22 cellular contexts compared by ENCODE assay signal in the genomic region with DNA sequence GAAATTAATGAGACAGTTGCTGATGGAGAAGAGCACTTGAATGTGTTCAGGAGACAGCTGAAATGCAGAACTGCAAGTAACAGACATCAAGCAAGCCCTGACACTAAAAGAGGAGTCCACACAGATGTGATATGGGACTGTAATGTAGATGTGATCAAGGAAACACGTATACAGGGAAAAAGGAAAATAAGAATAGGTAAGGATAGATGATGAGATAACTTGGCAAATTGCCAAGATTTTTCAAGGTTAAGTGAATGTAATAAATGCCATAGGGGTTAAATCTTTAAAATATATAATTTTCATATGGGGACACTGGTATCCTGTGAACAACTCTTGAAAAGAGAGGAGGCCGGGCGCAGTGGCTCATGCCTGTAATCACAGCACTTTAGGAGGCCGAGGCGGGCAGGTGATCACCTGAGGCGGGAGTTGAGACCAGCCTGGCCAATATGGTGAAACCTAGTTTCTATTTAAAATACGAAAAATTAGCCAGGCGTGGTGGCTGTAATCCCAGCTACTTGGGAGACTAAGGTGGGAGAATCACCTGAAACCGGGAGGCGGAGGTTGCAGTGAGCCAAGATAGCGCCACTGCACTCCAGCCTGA. TPM values are rescaled to one million over a fixed set of nuclear protein-coding genes. Genes with fewer than 3 reads are reported as not detected.
A peak's percentile ranks its signal among the peaks of the same experiment; 100 is the strongest.
DNase-seq lines count a peak whose midpoint lies in the region; ATAC-seq, FAIRE-seq and TF ChIP-seq lines count a peak whose summit lies in the region.
"Had no signal": no experiment of that assay in that cellular context is flagged by ENCODE, and none has a peak within 500 bp of the region (broad histone marks: within the 10 kb centered on the region; RNA-seq: fewer than 3 reads in every experiment).

No MANE protein-coding gene starts in this region.

- peaks cover 4% of the 10 kb centered on the region for H3K36me3 Mint-ChIP-seq in activated naive CD8-positive, alpha-beta T cell
- peaks cover 18% of the 10 kb centered on the region for H3K36me3 Mint-ChIP-seq in activated naive CD8-positive, alpha-beta T cell treated with anti-CD3 and anti-CD28 coated beads for 36 hours

- CTCF ChIA-PET in GM12878 (lab: Yijun Ruan, JAX), result interaction anchor here (0.6 to 1.1 kb wide), 2 partner anchors 76 to 1897 kb away, joined by 3 to 4 read pairs; no protein-coding TSS in a partner anchor

- no peak overlapping the region for H3K9ac ChIP-seq in GM12878 (ENCODE audit: control insufficient read depth, insufficient read depth, low read length)

- no peak overlapping the region for H2AFZ ChIP-seq in GM12878 (ENCODE audit: control insufficient read depth, low read depth, low read length)

- TF ChIP-seq EP300 in GM12878 (IDR thresholded peaks at IDR 0.05; ENCODE audit: borderline replicate concordance in 1 of 2, control insufficient read depth in 1 of 2, low read depth in 2 of 2, low read length in 2 of 2) (no peak), sigmoid colon (IDR thresholded peaks at IDR 0.05) (no peak)

- H3K36me3 ChIP-seq in GM12878 (ENCODE audit: control insufficient read depth in 2 of 2, insufficient read depth in 2 of 2, low read length in 1 of 2) (no peaks in the 10 kb centered on the region; a peak in 1 of 4 replicates), sigmoid colon (peaks cover 0 to 4% (median 0%) of the 10 kb centered on the region in 4 donors)
- H3K36me3 ChIP-seq: suprapubic skin had no signal

- TF ChIP-seq POLR2A in GM12878 (IDR thresholded peaks at IDR 0.05; ENCODE audit: low read depth, low read length) (no peak), sigmoid colon (IDR thresholded peaks at IDR 0.05) (no peak)

- no peaks in the 10 kb centered on the region for H3K4me1 ChIP-seq in GM12878 (ENCODE audit: control insufficient read depth, insufficient read depth, low read length)
- H3K4me1 ChIP-seq in sigmoid colon, result no peaks in the 10 kb centered on the region
- H3K4me1 ChIP-seq: Caco-2, foreskin keratinocyte, psoas muscle, spleen, suprapubic skin had no signal

- intact Hi-C loops in GM12878 (cut with micrococcal nuclease; ENCODE audit: unreplicated experiment) (no loop called here), sigmoid colon (cut with DNase I) (no loop called here)

- TF ChIP-seq RAD21 in GM12878 (IDR thresholded peaks at IDR 0.05; ENCODE audit: insufficient read depth, low read depth, low read length), result no peak

- no peak overlapping the region for H3K4me3 ChIP-seq in GM12878
- H3K4me3 ChIP-seq in sigmoid colon, result no peak overlapping the region
- H3K4me3 ChIP-seq: psoas muscle, spleen, suprapubic skin had no signal

- BruUV-seq in GM12878 (replicated peaks; lab: Mats Ljungman, UMichigan), result no TSS peak

- peak; percentile 13 for FAIRE-seq in GM12878 (lab: Jason Lieb, UNC)
- FAIRE-seq: colon had no signal

- no peaks in the 10 kb centered on the region for H3K9me3 Mint-ChIP-seq in activated naive CD8-positive, alpha-beta T cell (ENCODE audit: low read depth)
- H3K9me3 Mint-ChIP-seq in activated naive CD8-positive, alpha-beta T cell treated with anti-CD3 and anti-CD28 coated beads for 36 hours, result no peaks in the 10 kb centered on the region
- H3K9me3 Mint-ChIP-seq: neural crest cell had no signal

- no peaks in the 10 kb centered on the region for H3K27me3 ChIP-seq in GM12878 (replicated peaks in 1 of 2; ENCODE audit: control insufficient read depth in 2 of 2, insufficient read depth in 2 of 2, low read length in 1 of 2)
- no peaks in the 10 kb centered on the region for H3K27me3 ChIP-seq in sigmoid colon
- H3K27me3 ChIP-seq: foreskin keratinocyte, spleen, suprapubic skin had no signal

- RAD21 ChIA-PET in GM12878 (lab: Charles Lee; ENCODE audit: unreplicated experiment), result no interaction called here

- H3K27me3 Mint-ChIP-seq in activated naive CD8-positive, alpha-beta T cell, result no peaks in the 10 kb centered on the region
- H3K27me3 Mint-ChIP-seq in activated naive CD8-positive, alpha-beta T cell treated with anti-CD3 and anti-CD28 coated beads for 36 hours, result no peaks in the 10 kb centered on the region

- no peaks in the 10 kb centered on the region for H3K79me2 ChIP-seq in GM12878 (ENCODE audit: control insufficient read depth, insufficient read depth, low read length)

- H3K27ac ChIP-seq in GM12878 (ENCODE audit: control insufficient read depth, insufficient read depth), result no peak overlapping the region
- no peak overlapping the region for H3K27ac ChIP-seq in sigmoid colon
- H3K27ac ChIP-seq: foreskin keratinocyte, psoas muscle, spleen, suprapubic skin had no signal

- TF ChIP-seq CTCF in GM12878 (IDR thresholded peaks at IDR 0.05 in 2 of 3, conservative IDR thresholded peaks at IDR 0.05 in 1 of 3; ENCODE audit: control insufficient read depth in 2 of 3, extremely low read depth in 1 of 3, insufficient read depth in 1 of 3, low read depth in 3 of 3, low read length in 3 of 3) (no peak), sigmoid colon (IDR thresholded peaks at IDR 0.05) (no peak)

- H3K9me3 ChIP-seq in GM12878 (replicated peaks; ENCODE audit: control insufficient read depth, insufficient read depth, low read length) (no peaks in the 10 kb centered on the region), sigmoid colon (no peaks in the 10 kb centered on the region)
- H3K9me3 ChIP-seq: Caco-2, psoas muscle, spleen, suprapubic skin had no signal

- no peak overlapping the region for H3K4me2 ChIP-seq in GM12878 (ENCODE audit: control insufficient read depth, insufficient read depth)

- ATAC-seq in GM12878 (no peak), GM21390 (IDR thresholded peaks at IDR 0.05; ENCODE audit: unreplicated experiment) (no peak)
- ATAC-seq: foreskin keratinocyte had no signal

- peaks cover 3% of the 10 kb centered on the region for H3K4me1 Mint-ChIP-seq in activated naive CD8-positive, alpha-beta T cell (ENCODE audit: low read depth)
- peaks cover 2% of the 10 kb centered on the region for H3K4me1 Mint-ChIP-seq in activated naive CD8-positive, alpha-beta T cell treated with anti-CD3 and anti-CD28 coated beads for 36 hours
- H3K4me1 Mint-ChIP-seq: neural crest cell had no signal

- peak overlapping the region; percentile 14 for H3K27ac Mint-ChIP-seq in activated naive CD8-positive, alpha-beta T cell
- no peak overlapping the region for H3K27ac Mint-ChIP-seq in activated naive CD8-positive, alpha-beta T cell treated with anti-CD3 and anti-CD28 coated beads for 36 hours

- H3K4me3 Mint-ChIP-seq in activated naive CD8-positive, alpha-beta T cell, result no peak overlapping the region
- no peak overlapping the region for H3K4me3 Mint-ChIP-seq in activated naive CD8-positive, alpha-beta T cell treated with anti-CD3 and anti-CD28 coated beads for 36 hours
- H3K4me3 Mint-ChIP-seq: neural crest cell had no signal

- no peak for DNase-seq in activated naive CD8-positive, alpha-beta T cell treated with anti-CD3 and anti-CD28 coated beads for 36 hours
- DNase-seq in NAMALWA (ENCODE audit: low spot score) (peak; percentile 30), GM12878 (ENCODE audit: low read depth, low spot score) (no peak), sigmoid colon (peak; percentile 64), GM19238 (ENCODE audit: insufficient read length, low spot score) (no peak)
- DNase-seq: activated CD4-positive, CD25-positive, alpha-beta regulatory T cell treated with anti-CD3 and anti-CD28 coated beads, Interleukin-2, amount 50 U/mL, for 72 hours; activated effector memory CD4-positive, alpha-beta T cell treated with anti-CD3 and anti-CD28 coated beads, Interleukin-2, amount 50 U/mL, for 16 hours; AML-193; Caco-2; foreskin keratinocyte; GDM1; hypothalamus; mesendoderm; NCI-H146; psoas muscle; spleen; T-helper 2 cell had no signal

- WGBS in GM12878 (ENCODE audit: insufficient coverage, insufficient replicate concordance, low lambda C conversion rate, missing lambda C conversion rate), result 97% methylated on average over 11 of the region's 11 CpGs
- 88 to 91% methylated on average over 11 of the region's 11 CpGs for WGBS in sigmoid colon, 2 donors

- in situ Hi-C loops in GM12878 (cut with MboI), result no loop called here

- SMC1A ChIA-PET in GM12878 (lab: Charles Lee; ENCODE audit: uncharacterized antibody, unreplicated experiment), result no interaction called here

- POLR2A ChIA-PET in GM12878 (lab: Charles Lee), result no interaction called here

- no peaks in the 10 kb centered on the region for H4K20me1 ChIP-seq in GM12878 (ENCODE audit: control insufficient read depth, insufficient read depth)

RNA-seq across cellular contexts. Expression of a gene that starts 7.2 kb away (rescaled TPM):
- 10 to 100 TPM; 50.0 to 52.8 TPM for total RNA-seq in activated naive CD8-positive, alpha-beta T cell treated with anti-CD3 and anti-CD28 coated beads for 36 hours
- total RNA-seq in GM12878 (2013; cell fraction: nucleolus; rRNA removed), result 356 and 399 TPM in 2 replicates
- total RNA-seq in GM12878 (2014; rRNA removed), result 61.7 and 75.3 TPM in 2 replicates
- total RNA-seq in GM12878 (2014; rRNA removed; fragmentation: Illumina TruSeq; extraction: Trizol), result 94.3 and 103 TPM in 2 replicates
- total RNA-seq in GM12878 (2021), result 46.3 and 47.8 TPM in 2 replicates
- 22.4 TPM for polyA plus RNA-seq in GM12878 (2011; ENCODE audit: low read depth)
- 122 and 221 TPM in 2 replicates for polyA plus RNA-seq in GM12878 (2011; rRNA removed)
- 34.7 and 39.7 TPM in 2 replicates for polyA plus RNA-seq in GM12878 (2011; cell fraction: cytosol; rRNA removed)
- polyA plus RNA-seq in GM12878 (2011; cell fraction: nucleus; rRNA removed), result 94.5 and 123 TPM in 2 replicates
- 46.4 and 50.7 TPM in 2 replicates for polyA plus RNA-seq in GM12878 (2012)
- polyA plus RNA-seq in GM12878 (2014; fragmentation: Illumina TruSeq; extraction: Trizol), result 51.0 and 79.8 TPM in 2 replicates
- polyA plus RNA-seq in GM12878 (2014; fragmentation: Nextera tagmentation; extraction: Ambion mirVana), result 10 to 100 TPM; 34.2 to 50.9 TPM
- polyA plus RNA-seq in GM12878 (2014; rRNA removed), result 38.9 and 42.8 TPM in 2 replicates
- polyA plus RNA-seq in GM12878 (2016; fragmentation: Nextera tagmentation; extraction: Ambion mirVana), result 10 to 100 TPM; 46.4 to 51.4 TPM
- 66.9 and 70.2 TPM in 2 replicates for polyA minus RNA-seq in GM12878 (2011; rRNA and poly(A)+ RNA removed)
- 19.6 and 22.0 TPM in 2 replicates for polyA minus RNA-seq in GM12878 (2011; cell fraction: cytosol; rRNA and poly(A)+ RNA removed)
- polyA minus RNA-seq in GM12878 (2011; cell fraction: nucleus; rRNA and poly(A)+ RNA removed), result 68.9 and 109 TPM in 2 replicates
- total RNA-seq in sigmoid colon, result 10 to 100 TPM; 52.4 to 94.2 (median 83.5) TPM
- 10 to 100 TPM; 12.9 to 61.1 (median 13.8) TPM for polyA plus RNA-seq in sigmoid colon

RNA-seq across cellular contexts. Expression of a gene that starts 41.9 kb away (rescaled TPM):
- total RNA-seq in activated naive CD8-positive, alpha-beta T cell treated with anti-CD3 and anti-CD28 coated beads for 36 hours, result 100 to 1,000 TPM; 271 to 278 TPM
- total RNA-seq in GM12878 (2013; cell fraction: nucleolus; rRNA removed), result 97.6 and 100 TPM in 2 replicates
- total RNA-seq in GM12878 (2014; rRNA removed), result 77.6 and 89.3 TPM in 2 replicates
- 124 and 129 TPM in 2 replicates for total RNA-seq in GM12878 (2014; rRNA removed; fragmentation: Illumina TruSeq; extraction: Trizol)
- total RNA-seq in GM12878 (2021), result 134 and 145 TPM in 2 replicates
- polyA plus RNA-seq in GM12878 (2011; ENCODE audit: low read depth), result 42.4 TPM
- polyA plus RNA-seq in GM12878 (2011; rRNA removed), result 28.4 and 46.4 TPM in 2 replicates
- polyA plus RNA-seq in GM12878 (2011; cell fraction: cytosol; rRNA removed), result 11.3 and 14.0 TPM in 2 replicates
- 14.7 and 25.1 TPM in 2 replicates for polyA plus RNA-seq in GM12878 (2011; cell fraction: nucleus; rRNA removed)
- polyA plus RNA-seq in GM12878 (2012), result 70.6 and 73.1 TPM in 2 replicates
- 255 and 332 TPM in 2 replicates for polyA plus RNA-seq in GM12878 (2014; fragmentation: Illumina TruSeq; extraction: Trizol)
- 100 to 1,000 TPM; 118 to 134 TPM for polyA plus RNA-seq in GM12878 (2014; fragmentation: Nextera tagmentation; extraction: Ambion mirVana)
- 60.6 and 64.8 TPM in 2 replicates for polyA plus RNA-seq in GM12878 (2014; rRNA removed)
- polyA plus RNA-seq in GM12878 (2016; fragmentation: Nextera tagmentation; extraction: Ambion mirVana), result 100 to 1,000 TPM; 195 to 198 TPM
- 15.4 and 24.1 TPM in 2 replicates for polyA minus RNA-seq in GM12878 (2011; rRNA and poly(A)+ RNA removed)
- 18.2 and 23.3 TPM in 2 replicates for polyA minus RNA-seq in GM12878 (2011; cell fraction: cytosol; rRNA and poly(A)+ RNA removed)
- polyA minus RNA-seq in GM12878 (2011; cell fraction: nucleus; rRNA and poly(A)+ RNA removed), result 20.9 and 39.7 TPM in 2 replicates
- total RNA-seq in sigmoid colon, result 10 to 100 TPM; 71.6 to 84.3 (median 77.5) TPM
- 10 to 100 TPM; 23.1 to 51.1 (median 24.6) TPM for polyA plus RNA-seq in sigmoid colon

Comparison
In these comparisons a context has a peak if more than half of its experiments do, and no peak if none do; other contexts are left out.
1. DNase-seq: peak in NAMALWA (single experiment) and sigmoid colon (single experiment); none in activated naive CD8-positive, alpha-beta T cell treated with anti-CD3 and anti-CD28 coated beads for 36 hours (single experiment), GM12878 (single experiment) and GM19238 (single experiment).